In the genomic region with DNA sequence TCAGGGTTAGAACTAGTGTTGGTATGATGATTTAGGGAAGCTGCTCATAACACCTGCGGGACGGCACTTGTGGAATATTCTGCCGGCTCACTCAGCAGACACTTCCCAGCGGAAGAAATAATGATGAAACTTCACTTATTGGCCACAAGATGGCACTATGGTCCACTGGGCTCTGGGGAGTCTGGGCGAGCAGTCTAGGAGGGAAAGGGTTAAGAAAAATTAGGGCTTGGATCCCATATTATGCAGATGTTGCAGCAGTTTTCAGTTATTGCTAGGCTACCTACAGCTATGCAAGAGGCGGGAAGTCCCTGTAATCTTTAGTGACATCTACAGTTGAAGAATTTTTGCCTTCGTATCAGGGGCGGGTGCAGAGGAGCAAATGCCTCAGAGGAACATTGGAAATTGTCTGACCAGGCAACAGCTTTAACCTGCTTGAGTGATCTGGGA, we compare ENCODE assay signal across 1 cellular context.
TF ChIP-seq lines count a peak whose summit lies in the region.

No MANE protein-coding gene starts in this region.

TF ChIP-seq in IMR-90, 13 proteins besides CTCF, POLR2A, EP300 and RAD21 (continued from another document):
- TF ChIP-seq, protein P1, sequence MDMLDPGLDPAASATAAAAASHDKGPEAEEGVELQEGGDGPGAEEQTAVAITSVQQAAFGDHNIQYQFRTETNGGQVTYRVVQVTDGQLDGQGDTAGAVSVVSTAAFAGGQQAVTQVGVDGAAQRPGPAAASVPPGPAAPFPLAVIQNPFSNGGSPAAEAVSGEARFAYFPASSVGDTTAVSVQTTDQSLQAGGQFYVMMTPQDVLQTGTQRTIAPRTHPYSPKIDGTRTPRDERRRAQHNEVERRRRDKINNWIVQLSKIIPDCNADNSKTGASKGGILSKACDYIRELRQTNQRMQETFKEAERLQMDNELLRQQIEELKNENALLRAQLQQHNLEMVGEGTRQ (IDR thresholded peaks at IDR 0.05; ENCODE audit: low read depth, low read length): no peak
- TF ChIP-seq NFE2L2 (IDR thresholded peaks at IDR 0.05; ENCODE audit: low read depth, low read length) (no peak), CHD1 (IDR thresholded peaks at IDR 0.05; ENCODE audit: low read depth, low read length) (no peak), MAFK (IDR thresholded peaks at IDR 0.05; ENCODE audit: low read depth, low read length) (no peak), BHLHE40 (IDR thresholded peaks at IDR 0.05; ENCODE audit: low read depth, low read length) (no peak), FOS (IDR thresholded peaks at IDR 0.05; ENCODE audit: low read depth, low read length) (no peak), MXI1 (IDR thresholded peaks at IDR 0.05; ENCODE audit: borderline replicate concordance, low read depth, low read length) (no peak), SMC3 (IDR thresholded peaks at IDR 0.05; ENCODE audit: low read depth, low read length) (peak; percentile 40; the same call in 1 of the 2 replicates), MAZ (IDR thresholded peaks at IDR 0.05; ENCODE audit: borderline replicate concordance, low read depth, low read length) (no peak), CEBPB (IDR thresholded peaks at IDR 0.05; ENCODE audit: low read depth, low read length) (peak; percentile 11; the same call in 1 of the 2 replicates), RFX5 (IDR thresholded peaks at IDR 0.05; ENCODE audit: low read depth, low read length) (no peak)
- TF ChIP-seq, protein P2, sequence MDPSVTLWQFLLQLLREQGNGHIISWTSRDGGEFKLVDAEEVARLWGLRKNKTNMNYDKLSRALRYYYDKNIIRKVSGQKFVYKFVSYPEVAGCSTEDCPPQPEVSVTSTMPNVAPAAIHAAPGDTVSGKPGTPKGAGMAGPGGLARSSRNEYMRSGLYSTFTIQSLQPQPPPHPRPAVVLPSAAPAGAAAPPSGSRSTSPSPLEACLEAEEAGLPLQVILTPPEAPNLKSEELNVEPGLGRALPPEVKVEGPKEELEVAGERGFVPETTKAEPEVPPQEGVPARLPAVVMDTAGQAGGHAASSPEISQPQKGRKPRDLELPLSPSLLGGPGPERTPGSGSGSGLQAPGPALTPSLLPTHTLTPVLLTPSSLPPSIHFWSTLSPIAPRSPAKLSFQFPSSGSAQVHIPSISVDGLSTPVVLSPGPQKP (IDR thresholded peaks at IDR 0.05; ENCODE audit: borderline replicate concordance, low read depth, low read length): no peak
